ENCODE assay signal across 8 cellular contexts in the genomic region with DNA sequence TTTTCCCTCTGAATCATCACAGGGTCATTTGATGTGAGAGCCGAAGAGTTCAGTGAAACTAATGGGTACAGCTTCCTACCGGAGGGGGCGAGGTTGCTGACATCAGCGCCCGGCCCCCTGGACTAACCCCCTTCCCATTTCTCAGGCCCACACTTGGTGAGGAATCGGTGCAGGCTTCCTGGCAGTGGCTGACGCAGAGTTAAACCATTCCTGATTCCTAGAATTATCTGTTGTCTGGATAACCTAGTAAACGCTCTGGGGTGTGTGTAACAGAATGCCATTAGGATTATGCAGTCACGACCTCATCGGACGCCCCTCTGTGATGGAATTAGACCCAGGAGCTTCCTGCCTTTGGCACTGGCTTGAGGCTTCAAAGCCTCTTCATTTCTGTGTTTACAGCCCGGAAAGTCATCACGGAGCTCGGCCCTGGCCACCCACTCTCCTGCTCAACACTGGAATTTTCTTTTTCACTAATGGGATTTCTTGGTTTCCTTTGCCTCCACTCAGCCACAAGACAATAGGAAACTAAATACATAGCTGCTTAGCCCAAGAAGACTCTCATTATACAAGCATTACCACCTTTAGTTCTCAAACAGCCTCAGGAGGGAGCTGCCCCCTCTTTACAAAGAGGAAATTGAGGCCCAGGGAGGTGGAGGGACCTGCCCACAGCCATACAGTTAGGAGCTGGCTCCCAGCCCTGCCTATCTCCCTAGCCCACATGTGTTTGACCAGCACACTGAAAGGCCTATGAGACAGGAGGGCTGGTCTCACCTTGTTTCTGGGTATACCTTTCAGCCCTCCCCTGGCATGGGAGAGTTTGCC.
DNase-seq lines count a peak whose midpoint lies in the region; ATAC-seq and TF ChIP-seq lines count a peak whose summit lies in the region.

No MANE protein-coding gene starts in this region.

- WGBS in aorta, 2 donors, result 15% methylated on average over 14 of the region's 14 CpGs

- intact Hi-C loops in aorta (cut with DNase I), result no loop called here

- peak; percentile 19 for TF ChIP-seq CTCF in choroid plexus epithelial cell (conservative IDR thresholded peaks at IDR 0.05; ENCODE audit: low read depth, low read length)

- H3K4me3 ChIP-seq in choroid plexus epithelial cell (ENCODE audit: low read depth, low read length) (no peak overlapping the region), aorta (ENCODE audit: low read length in 2 of 2) (no peak overlapping the region)

- no peak overlapping the region for H3K4me3 Mint-ChIP-seq in stimulated activated naive CD8-positive, alpha-beta T cell treated with anti-CD3 and anti-CD28 coated beads, Interleukin-15, Interleukin-2, amounts not matched to agents 100 ng/mL and 50 ng/mL, for 24 hours

- peaks cover 0 to 2% of the 10 kb centered on the region in 2 donors for H3K4me1 ChIP-seq in aorta (ENCODE audit: control insufficient read depth in 1 of 2, insufficient read depth in 2 of 2, low read length in 2 of 2)

- DNase-seq in stimulated activated naive CD8-positive, alpha-beta T cell treated with anti-CD3 and anti-CD28 coated beads, Interleukin-15, Interleukin-2, amounts not matched to agents 100 U/mL and 50 U/mL, for 24 hours, result no peak
- DNase-seq in choroid plexus epithelial cell (ENCODE audit: low read depth) (peak; percentile 96), myocyte (ENCODE audit: low read depth) (peak; percentile 56), aorta (peak; percentile 65 to 91), GM19238 (ENCODE audit: insufficient read length, low spot score) (no peak), NCI-H524 (lab: John Stamatoyannopoulos, UW) (no peak), NCI-H146 (lab: John Stamatoyannopoulos, UW) (no peak)

- H3K9me3 Mint-ChIP-seq in stimulated activated naive CD8-positive, alpha-beta T cell treated with anti-CD3 and anti-CD28 coated beads, Interleukin-15, Interleukin-2, amounts not matched to agents 100 ng/mL and 50 ng/mL, for 24 hours, result no peaks in the 10 kb centered on the region

- peak overlapping the region; percentile 91 to 96 for H3K27ac ChIP-seq in aorta (ENCODE audit: low read depth in 1 of 2, low read length in 2 of 2)

- H3K36me3 Mint-ChIP-seq in stimulated activated naive CD8-positive, alpha-beta T cell treated with anti-CD3 and anti-CD28 coated beads, Interleukin-15, Interleukin-2, amounts not matched to agents 100 ng/mL and 50 ng/mL, for 24 hours (ENCODE audit: low read depth), result peaks cover 25% of the 10 kb centered on the region

- H3K27ac Mint-ChIP-seq in stimulated activated naive CD8-positive, alpha-beta T cell treated with anti-CD3 and anti-CD28 coated beads, Interleukin-15, Interleukin-2, amounts not matched to agents 100 ng/mL and 50 ng/mL, for 24 hours, result peak overlapping the region; percentile 63

- H3K36me3 ChIP-seq in aorta (ENCODE audit: control insufficient read depth in 1 of 2, insufficient read depth in 2 of 2, low read length in 1 of 2), result no peaks in the 10 kb centered on the region

- peaks cover 6% of the 10 kb centered on the region for H3K4me1 Mint-ChIP-seq in stimulated activated naive CD8-positive, alpha-beta T cell treated with anti-CD3 and anti-CD28 coated beads, Interleukin-15, Interleukin-2, amounts not matched to agents 100 ng/mL and 50 ng/mL, for 24 hours (ENCODE audit: low read depth)

- no peak for ATAC-seq in stimulated activated naive CD8-positive, alpha-beta T cell treated with anti-CD3 and anti-CD28 coated beads, Interleukin-15, Interleukin-2, amounts not matched to agents 100 U/mL and 50 U/mL, for 24 hours
- peak; percentile 30 for ATAC-seq in aorta (ENCODE audit: low FRiP score)

- no peaks in the 10 kb centered on the region for H3K27me3 Mint-ChIP-seq in stimulated activated naive CD8-positive, alpha-beta T cell treated with anti-CD3 and anti-CD28 coated beads, Interleukin-15, Interleukin-2, amounts not matched to agents 100 ng/mL and 50 ng/mL, for 24 hours

- no peaks in the 10 kb centered on the region for H3K27me3 ChIP-seq in aorta (ENCODE audit: control insufficient read depth in 1 of 2, insufficient read depth in 2 of 2, low read length in 1 of 2)

- no peaks in the 10 kb centered on the region for H3K9me3 ChIP-seq in aorta (ENCODE audit: control insufficient read depth, low read length)

Comparison
In these comparisons a context has a peak if more than half of its experiments do, and no peak if none do; other contexts are left out.
1. DNase-seq: peak in choroid plexus epithelial cell (single experiment), myocyte (single experiment) and aorta (2 of 2); none in stimulated activated naive CD8-positive, alpha-beta T cell treated with anti-CD3 and anti-CD28 coated beads, Interleukin-15, Interleukin-2, amounts not matched to agents 100 U/mL and 50 U/mL, for 24 hours (single experiment), GM19238 (single experiment), NCI-H524 (0 of 2) and NCI-H146 (single experiment).